In genomic region chr14:61089126-61089750, GRCh38 we compare ENCODE assay signal across 1 cellular context.
TF ChIP-seq lines count a peak whose summit lies in the region.

No MANE protein-coding gene starts in this region.

TF ChIP-seq in A549, 52 proteins besides CTCF, POLR2A, EP300 and RAD21 (continued from another document):
- TF ChIP-seq PHF8 (IDR thresholded peaks at IDR 0.05; ENCODE audit: borderline replicate concordance, low read depth) (no peak), RNF2 (IDR thresholded peaks at IDR 0.05; ENCODE audit: borderline replicate concordance, low read depth) (no peak)
TF ChIP-seq in A549: peak in this region for 0.
